Comparison of ENCODE assay signal across 16 cellular contexts in the genomic region with DNA sequence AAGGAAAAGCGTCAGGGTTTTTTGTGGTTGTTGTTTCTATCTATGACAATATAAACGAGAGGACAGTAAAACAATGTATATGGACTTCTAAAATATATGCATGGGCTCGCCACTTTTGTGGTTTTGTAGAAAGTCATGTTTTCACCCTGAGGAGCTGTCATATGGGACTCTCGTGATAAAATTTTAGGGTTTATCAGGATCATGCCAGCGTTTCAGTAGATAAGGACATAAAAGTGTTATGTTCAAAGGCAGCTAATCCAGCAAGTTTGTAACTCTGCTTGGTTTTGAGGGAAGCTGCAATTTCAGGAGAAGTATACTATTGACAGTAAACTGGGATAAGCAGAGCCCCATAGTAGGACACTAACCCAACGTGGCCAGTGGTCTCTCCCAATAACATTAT.
DNase-seq lines count a peak whose midpoint lies in the region; ATAC-seq and TF ChIP-seq lines count a peak whose summit lies in the region.
"Had no signal": no experiment of that assay in that cellular context is flagged by ENCODE, and none has a peak within 500 bp of the region (broad histone marks: within the 10 kb centered on the region; RNA-seq: fewer than 3 reads in every experiment).

No MANE protein-coding gene starts in this region.

- no peak overlapping the region for H3K4me3 ChIP-seq in KMS-11 (IDR thresholded peaks at IDR 0.05; ENCODE audit: insufficient read depth, low read depth, low read length)
- H3K4me3 ChIP-seq in naive thymus-derived CD4-positive, alpha-beta T cell (ENCODE audit: low read length), result peak overlapping the region; percentile 4
- H3K4me3 ChIP-seq: A549, colonic mucosa, psoas muscle, stomach had no signal

- H4K20me1 ChIP-seq in KMS-11 (ENCODE audit: insufficient read depth), result no peaks in the 10 kb centered on the region

- H3K27me3 Mint-ChIP-seq in activated CD4-positive, alpha-beta T cell treated with anti-CD3 and anti-CD28 coated beads, Interleukin-2, amount 10 ng/mL, durations not matched to agents 24 days and 14 days, result no peaks in the 10 kb centered on the region
- H3K27me3 Mint-ChIP-seq in naive thymus-derived CD4-positive, alpha-beta T cell, result no peaks in the 10 kb centered on the region
- H3K27me3 Mint-ChIP-seq in chondrocyte (ENCODE audit: low read depth), result no peaks in the 10 kb centered on the region

- no peaks in the 10 kb centered on the region for H3K9me3 Mint-ChIP-seq in activated CD4-positive, alpha-beta T cell treated with anti-CD3 and anti-CD28 coated beads, Interleukin-2, amount 10 ng/mL, durations not matched to agents 24 days and 14 days
- peaks cover 0 to 7% of the 10 kb centered on the region in 2 donors for H3K9me3 Mint-ChIP-seq in activated naive CD4-positive, alpha-beta T cell treated with anti-CD3 and anti-CD28 coated beads, Interleukin-2, amount 50 U/mL, for 72 hours
- peaks cover 0 to 5% (median 0%) of the 10 kb centered on the region in 11 donors for H3K9me3 Mint-ChIP-seq in naive thymus-derived CD4-positive, alpha-beta T cell
- no peaks in the 10 kb centered on the region for H3K9me3 Mint-ChIP-seq in chondrocyte (ENCODE audit: low read depth)

- peaks cover 21% of the 10 kb centered on the region; the same call in 1 of the 2 replicates for H3K79me2 ChIP-seq in KMS-11 (ENCODE audit: insufficient read depth, low read depth)

- H3K4me1 Mint-ChIP-seq in activated CD4-positive, alpha-beta T cell treated with anti-CD3 and anti-CD28 coated beads, Interleukin-2, amount 10 ng/mL, durations not matched to agents 24 days and 14 days, result peaks cover 67% of the 10 kb centered on the region
- H3K4me1 Mint-ChIP-seq in naive thymus-derived CD4-positive, alpha-beta T cell, result peaks cover 41 to 96% (median 86%) of the 10 kb centered on the region in 7 donors
- peaks cover 53% of the 10 kb centered on the region for H3K4me1 Mint-ChIP-seq in chondrocyte (ENCODE audit: low read depth)

- POLR2A ChIA-PET in naive thymus-derived CD4-positive, alpha-beta T cell (lab: Charles Lee), result interaction anchor here (0.6 to 5.2 kb wide), 13 partner anchors 10 to 132 kb away, joined by 3 to 70 read pairs (median 3); a partner anchor contains a TSS

- no peak overlapping the region for H3K9ac ChIP-seq in KMS-11

- ATAC-seq in activated naive CD4-positive, alpha-beta T cell treated with anti-CD3 and anti-CD28 coated beads, Interleukin-2, amount 50 U/mL, for 72 hours, result no peak
- no peak for ATAC-seq in naive thymus-derived CD4-positive, alpha-beta T cell
- ATAC-seq: A549, psoas muscle had no signal

- H3K4me2 ChIP-seq in KMS-11, result peak overlapping the region; percentile 91; the same call in 1 of the 2 replicates
- H3K4me2 ChIP-seq: A549 had no signal

- CTCF ChIA-PET in naive thymus-derived CD4-positive, alpha-beta T cell (lab: Charles Lee), result interaction anchor here (1.1 to 3.7 kb wide), 3 partner anchors 28 to 117 kb away, joined by 3 to 17 read pairs (median 3); no protein-coding TSS in a partner anchor

- TF ChIP-seq CTCF in KMS-11 (conservative IDR thresholded peaks at IDR 0.05; ENCODE audit: low read depth, low read length), result no peak
- TF ChIP-seq CTCF in chondrocyte (IDR thresholded peaks at IDR 0.05), result no peak

- no peaks in the 10 kb centered on the region for H3K9me3 ChIP-seq in naive thymus-derived CD4-positive, alpha-beta T cell (ENCODE audit: control insufficient read depth in 2 of 3, low read length in 3 of 3)
- H3K9me3 ChIP-seq: A549, colonic mucosa, psoas muscle, stomach had no signal

- peaks cover 77% of the 10 kb centered on the region for H3K4me1 ChIP-seq in KMS-11 (ENCODE audit: low read depth, poor library complexity, severe bottlenecking)
- H3K4me1 ChIP-seq in naive thymus-derived CD4-positive, alpha-beta T cell (ENCODE audit: control insufficient read depth in 2 of 2, insufficient read depth in 2 of 2, low read length in 2 of 2), result peaks cover 61 to 69% of the 10 kb centered on the region in 2 donors

- peak overlapping the region; percentile 91 for H3K27ac Mint-ChIP-seq in activated CD4-positive, alpha-beta T cell treated with anti-CD3 and anti-CD28 coated beads, Interleukin-2, amount 10 ng/mL, durations not matched to agents 24 days and 14 days
- H3K27ac Mint-ChIP-seq in activated naive CD4-positive, alpha-beta T cell treated with anti-CD3 and anti-CD28 coated beads, Interleukin-2, amount 50 U/mL, for 72 hours, result peak overlapping the region; percentile 94 to 97
- peak overlapping the region; percentile 78 to 99 (median 98) for H3K27ac Mint-ChIP-seq in naive thymus-derived CD4-positive, alpha-beta T cell
- no peak overlapping the region for H3K27ac Mint-ChIP-seq in chondrocyte (ENCODE audit: unreplicated experiment)

- no peaks in the 10 kb centered on the region for H3K27me3 ChIP-seq in KMS-11 (ENCODE audit: insufficient read depth, low read depth)
- H3K27me3 ChIP-seq in naive thymus-derived CD4-positive, alpha-beta T cell (ENCODE audit: control insufficient read depth in 2 of 2, insufficient read depth in 2 of 2, low read length in 2 of 2), result no peaks in the 10 kb centered on the region
- H3K27me3 ChIP-seq: colonic mucosa, stomach had no signal

- H3K4me3 Mint-ChIP-seq in activated CD4-positive, alpha-beta T cell treated with anti-CD3 and anti-CD28 coated beads, Interleukin-2, amount 10 ng/mL, durations not matched to agents 24 days and 14 days, result peak overlapping the region; percentile 53
- peak overlapping the region in 8 of 10 donors; percentile 27 to 80 (median 47) for H3K4me3 Mint-ChIP-seq in naive thymus-derived CD4-positive, alpha-beta T cell
- no peak overlapping the region for H3K4me3 Mint-ChIP-seq in chondrocyte (ENCODE audit: unreplicated experiment)

- H2AFZ ChIP-seq in KMS-11 (ENCODE audit: low read depth), result no peak overlapping the region

- H3K27ac ChIP-seq in KMS-11, result peak overlapping the region; percentile 99; the same call in 1 of the 2 replicates
- peak overlapping the region; percentile 97 for H3K27ac ChIP-seq in naive thymus-derived CD4-positive, alpha-beta T cell (ENCODE audit: low read depth, low read length)
- H3K27ac ChIP-seq: A549, colonic mucosa, epithelial cell of prostate, psoas muscle had no signal

- peaks cover 38% of the 10 kb centered on the region for H3K36me3 Mint-ChIP-seq in activated CD4-positive, alpha-beta T cell treated with anti-CD3 and anti-CD28 coated beads, Interleukin-2, amount 10 ng/mL, durations not matched to agents 24 days and 14 days (ENCODE audit: low read depth)
- peaks cover 11 to 55% of the 10 kb centered on the region in 2 donors for H3K36me3 Mint-ChIP-seq in activated naive CD4-positive, alpha-beta T cell treated with anti-CD3 and anti-CD28 coated beads, Interleukin-2, amount 50 U/mL, for 72 hours
- H3K36me3 Mint-ChIP-seq in naive thymus-derived CD4-positive, alpha-beta T cell, result peaks cover 3 to 32% (median 23%) of the 10 kb centered on the region in 5 donors
- no peaks in the 10 kb centered on the region for H3K36me3 Mint-ChIP-seq in chondrocyte (ENCODE audit: low read depth)

- H3K36me3 ChIP-seq in KMS-11 (ENCODE audit: insufficient read depth), result no peaks in the 10 kb centered on the region; the same call in 1 of the 2 replicates
- H3K36me3 ChIP-seq in naive thymus-derived CD4-positive, alpha-beta T cell (ENCODE audit: control insufficient read depth in 2 of 3, insufficient read depth in 3 of 3, low read length in 3 of 3), result peaks cover 10 to 36% (median 17%) of the 10 kb centered on the region in 3 experiments
- H3K36me3 ChIP-seq: colonic mucosa had no signal

- intact Hi-C loops in activated CD4-positive, alpha-beta T cell treated with anti-CD3 and anti-CD28 coated beads, Interleukin-2, amount 10 ng/mL, durations not matched to agents 24 days and 14 days (cut with micrococcal nuclease), result no loop called here
- intact Hi-C loops in naive thymus-derived CD4-positive, alpha-beta T cell (cut with micrococcal nuclease), result loop anchor here in 1 of 2 donors (5.0 kb wide), 1 partner anchor 33 kb away; no protein-coding TSS in a partner anchor

- DNase-seq in activated CD4-positive, alpha-beta T cell treated with anti-CD3 and anti-CD28 coated beads, Interleukin-2, amount 10 ng/mL, durations not matched to agents 24 days and 14 days, result no peak
- no peak for DNase-seq in activated CD4-positive, alpha-beta T cell treated with anti-CD3 and anti-CD28 coated beads, Interleukin-2, amount 50 U/mL, for 1 hour
- no peak for DNase-seq in activated naive CD4-positive, alpha-beta T cell treated with anti-CD3 and anti-CD28 coated beads, Interleukin-2, amount 50 U/mL, for 72 hours (ENCODE audit: low spot score in 2 of 2)
- DNase-seq in naive thymus-derived CD4-positive, alpha-beta T cell, result no peak
- DNase-seq in chondrocyte (ENCODE audit: low spot score) (no peak), NCI-H82 (lab: John Stamatoyannopoulos, UW) (no peak), cerebellar nuclear complex (lab: John Stamatoyannopoulos, UW) (no peak)
- DNase-seq: colonic mucosa, MV-4-11, NCI-H2029 treated with DMSO at 0.1 percent for 48 hours, NCI-H510A treated with DMSO at 0.1 percent for 48 hours, psoas muscle, stomach had no signal
